ENCODE assay signal across 1 cellular context in the genomic region with DNA sequence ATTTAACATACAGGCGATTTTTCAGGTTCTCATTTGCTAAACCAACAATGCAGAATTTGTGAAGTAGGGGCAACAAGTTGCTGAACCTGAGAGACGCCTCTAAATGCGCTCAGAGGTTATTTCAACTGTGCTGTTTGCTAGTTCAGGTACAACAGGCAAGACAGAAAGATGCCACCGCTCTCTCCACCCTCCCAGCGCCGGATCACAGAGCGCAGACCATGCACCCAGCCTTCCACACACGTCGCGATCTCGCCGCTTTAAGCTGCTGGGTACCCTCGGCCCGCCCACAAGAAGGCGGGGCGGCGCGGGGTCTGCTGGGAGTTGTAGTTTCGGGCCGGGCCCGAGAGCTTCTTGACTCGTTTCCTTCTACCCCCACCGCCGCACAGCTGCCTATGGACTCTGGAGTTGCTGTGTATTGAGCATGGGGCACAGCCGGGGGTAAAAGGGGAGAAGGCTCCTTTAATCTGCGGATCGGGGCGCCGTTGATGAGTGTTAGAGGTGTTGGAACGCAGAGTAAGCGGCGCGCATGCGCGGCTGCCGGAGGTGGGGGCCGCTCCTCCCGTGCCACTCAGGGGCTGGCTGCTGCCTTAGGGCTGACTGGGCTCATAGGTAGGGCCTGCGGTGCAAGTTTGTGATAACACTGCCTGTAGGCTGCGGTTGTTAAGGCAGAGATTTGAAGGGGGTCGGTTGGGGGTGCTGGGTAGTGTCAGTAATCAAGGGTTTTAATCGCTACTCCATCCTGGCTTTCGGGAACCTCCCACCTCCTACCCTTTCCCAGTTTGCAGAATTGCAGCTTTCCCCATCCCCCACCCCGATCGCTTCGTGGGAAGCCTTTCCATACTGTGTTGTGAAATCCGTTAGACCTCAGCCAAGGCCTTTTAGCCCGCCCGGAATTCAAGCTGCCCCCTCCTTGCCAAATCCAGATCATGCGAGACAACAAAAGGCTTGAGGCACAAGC.
A peak's percentile ranks its signal among the peaks of the same experiment; 100 is the strongest.
TF ChIP-seq lines count a peak whose summit lies in the region.

No MANE protein-coding gene starts in this region.

TF ChIP-seq in K562, 482 proteins besides CTCF, POLR2A, EP300 and RAD21 (continued from another document and continues in another):
- TF ChIP-seq, protein P1, sequence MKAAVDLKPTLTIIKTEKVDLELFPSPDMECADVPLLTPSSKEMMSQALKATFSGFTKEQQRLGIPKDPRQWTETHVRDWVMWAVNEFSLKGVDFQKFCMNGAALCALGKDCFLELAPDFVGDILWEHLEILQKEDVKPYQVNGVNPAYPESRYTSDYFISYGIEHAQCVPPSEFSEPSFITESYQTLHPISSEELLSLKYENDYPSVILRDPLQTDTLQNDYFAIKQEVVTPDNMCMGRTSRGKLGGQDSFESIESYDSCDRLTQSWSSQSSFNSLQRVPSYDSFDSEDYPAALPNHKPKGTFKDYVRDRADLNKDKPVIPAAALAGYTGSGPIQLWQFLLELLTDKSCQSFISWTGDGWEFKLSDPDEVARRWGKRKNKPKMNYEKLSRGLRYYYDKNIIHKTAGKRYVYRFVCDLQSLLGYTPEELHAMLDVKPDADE (conservative IDR thresholded peaks at IDR 0.05; ENCODE audit: control insufficient read depth, low read depth, low read length): peak; percentile 87; the same call in 1 of the 2 replicates
- TF ChIP-seq NR4A1 (CRISPR knock-in tag; IDR thresholded peaks at IDR 0.05) (no peak), NR4A1 (tag; IDR thresholded peaks at IDR 0.05) (no peak), YY1 (IDR thresholded peaks at IDR 0.05; ENCODE audit: borderline replicate concordance in 1 of 3, control insufficient read depth in 1 of 3, extremely low read depth in 1 of 3, insufficient read depth in 3 of 3, insufficient read length in 1 of 3, insufficient replicate concordance in 2 of 3, low read depth in 1 of 3, low read length in 2 of 3) (peak in 1 of 3 experiments; percentile 44), ATF1 (CRISPR knock-in tag; IDR thresholded peaks at IDR 0.05) (no peak), ATF1 (tag; IDR thresholded peaks at IDR 0.05) (peak; percentile 31; the same call in 1 of the 2 replicates), SREBF1 (IDR thresholded peaks at IDR 0.05; ENCODE audit: borderline replicate concordance, low read depth, low read length) (peak; percentile 44; the same call in 1 of the 2 replicates), NEUROD1 (IDR thresholded peaks at IDR 0.05; ENCODE audit: borderline replicate concordance, low read depth, low read length, partially characterized antibody) (peak; percentile 56), ZFP1 (CRISPR knock-in tag; IDR thresholded peaks at IDR 0.05) (no peak), PHF21A (IDR thresholded peaks at IDR 0.05; ENCODE audit: borderline replicate concordance, low read depth) (no peak), NRF1 (conservative IDR thresholded peaks at IDR 0.05 in 1 of 2, IDR thresholded peaks at IDR 0.05 in 1 of 2) (peak; percentile 97), MXI1 (IDR thresholded peaks at IDR 0.05; ENCODE audit: low read depth, low read length) (no peak), MEIS2 (IDR thresholded peaks at IDR 0.05; ENCODE audit: partially characterized antibody) (peak; percentile 74), ETV1 (tag; conservative IDR thresholded peaks at IDR 0.05; ENCODE audit: low read depth) (0 out of 2 replicates have a peak, but pooled peaks have one; percentile 30), BHLHE40 (IDR thresholded peaks at IDR 0.05; ENCODE audit: low read length) (peak; percentile 44; the same call in 1 of the 2 replicates), SLC30A9 (CRISPR knock-in tag; IDR thresholded peaks at IDR 0.05) (no peak), PHB2 (IDR thresholded peaks at IDR 0.05; ENCODE audit: low read depth) (no peak), MBD2 (IDR thresholded peaks at IDR 0.05; ENCODE audit: borderline replicate concordance, low read depth) (peak; percentile 65), EGR1 (conservative IDR thresholded peaks at IDR 0.05) (peak; percentile 17), CXXC5 (CRISPR knock-in tag; IDR thresholded peaks at IDR 0.05) (peak; percentile 40; the same call in 1 of the 2 replicates), PHF8 (IDR thresholded peaks at IDR 0.05; ENCODE audit: borderline replicate concordance, low read length) (0 out of 2 replicates have a peak, but pooled peaks have one; percentile 17), ATF7 (IDR thresholded peaks at IDR 0.05) (0 out of 2 replicates have a peak, but pooled peaks have one; percentile 15), HCFC1 (IDR thresholded peaks at IDR 0.05; ENCODE audit: low read depth, low read length) (peak; percentile 93), L3MBTL2 (IDR thresholded peaks at IDR 0.05) (peak; percentile 60; the same call in 1 of the 2 replicates), RFX7 (CRISPR knock-in tag; IDR thresholded peaks at IDR 0.05) (no peak), CEBPB (tag; IDR thresholded peaks at IDR 0.05) (0 out of 2 replicates have a peak, but pooled peaks have one; percentile 31), RNF2 (IDR thresholded peaks at IDR 0.05) (0 out of 2 replicates have a peak, but pooled peaks have one; percentile 28)
- TF ChIP-seq, protein P2, sequence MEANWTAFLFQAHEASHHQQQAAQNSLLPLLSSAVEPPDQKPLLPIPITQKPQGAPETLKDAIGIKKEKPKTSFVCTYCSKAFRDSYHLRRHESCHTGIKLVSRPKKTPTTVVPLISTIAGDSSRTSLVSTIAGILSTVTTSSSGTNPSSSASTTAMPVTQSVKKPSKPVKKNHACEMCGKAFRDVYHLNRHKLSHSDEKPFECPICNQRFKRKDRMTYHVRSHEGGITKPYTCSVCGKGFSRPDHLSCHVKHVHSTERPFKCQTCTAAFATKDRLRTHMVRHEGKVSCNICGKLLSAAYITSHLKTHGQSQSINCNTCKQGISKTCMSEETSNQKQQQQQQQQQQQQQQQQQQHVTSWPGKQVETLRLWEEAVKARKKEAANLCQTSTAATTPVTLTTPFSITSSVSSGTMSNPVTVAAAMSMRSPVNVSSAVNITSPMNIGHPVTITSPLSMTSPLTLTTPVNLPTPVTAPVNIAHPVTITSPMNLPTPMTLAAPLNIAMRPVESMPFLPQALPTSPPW (CRISPR knock-in tag; IDR thresholded peaks at IDR 0.05): peak; percentile 57
- TF ChIP-seq, protein P3, sequence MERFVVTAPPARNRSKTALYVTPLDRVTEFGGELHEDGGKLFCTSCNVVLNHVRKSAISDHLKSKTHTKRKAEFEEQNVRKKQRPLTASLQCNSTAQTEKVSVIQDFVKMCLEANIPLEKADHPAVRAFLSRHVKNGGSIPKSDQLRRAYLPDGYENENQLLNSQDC (CRISPR knock-in tag; IDR thresholded peaks at IDR 0.05): no peak
- TF ChIP-seq, protein P4, sequence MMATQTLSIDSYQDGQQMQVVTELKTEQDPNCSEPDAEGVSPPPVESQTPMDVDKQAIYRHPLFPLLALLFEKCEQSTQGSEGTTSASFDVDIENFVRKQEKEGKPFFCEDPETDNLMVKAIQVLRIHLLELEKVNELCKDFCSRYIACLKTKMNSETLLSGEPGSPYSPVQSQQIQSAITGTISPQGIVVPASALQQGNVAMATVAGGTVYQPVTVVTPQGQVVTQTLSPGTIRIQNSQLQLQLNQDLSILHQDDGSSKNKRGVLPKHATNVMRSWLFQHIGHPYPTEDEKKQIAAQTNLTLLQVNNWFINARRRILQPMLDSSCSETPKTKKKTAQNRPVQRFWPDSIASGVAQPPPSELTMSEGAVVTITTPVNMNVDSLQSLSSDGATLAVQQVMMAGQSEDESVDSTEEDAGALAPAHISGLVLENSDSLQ (IDR thresholded peaks at IDR 0.05): peak; percentile 81
- TF ChIP-seq, protein P5, sequence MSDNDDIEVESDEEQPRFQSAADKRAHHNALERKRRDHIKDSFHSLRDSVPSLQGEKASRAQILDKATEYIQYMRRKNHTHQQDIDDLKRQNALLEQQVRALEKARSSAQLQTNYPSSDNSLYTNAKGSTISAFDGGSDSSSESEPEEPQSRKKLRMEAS (CRISPR knock-in tag; IDR thresholded peaks at IDR 0.05): peak; percentile 53; the same call in 1 of the 2 replicates
- TF ChIP-seq, protein P6, sequence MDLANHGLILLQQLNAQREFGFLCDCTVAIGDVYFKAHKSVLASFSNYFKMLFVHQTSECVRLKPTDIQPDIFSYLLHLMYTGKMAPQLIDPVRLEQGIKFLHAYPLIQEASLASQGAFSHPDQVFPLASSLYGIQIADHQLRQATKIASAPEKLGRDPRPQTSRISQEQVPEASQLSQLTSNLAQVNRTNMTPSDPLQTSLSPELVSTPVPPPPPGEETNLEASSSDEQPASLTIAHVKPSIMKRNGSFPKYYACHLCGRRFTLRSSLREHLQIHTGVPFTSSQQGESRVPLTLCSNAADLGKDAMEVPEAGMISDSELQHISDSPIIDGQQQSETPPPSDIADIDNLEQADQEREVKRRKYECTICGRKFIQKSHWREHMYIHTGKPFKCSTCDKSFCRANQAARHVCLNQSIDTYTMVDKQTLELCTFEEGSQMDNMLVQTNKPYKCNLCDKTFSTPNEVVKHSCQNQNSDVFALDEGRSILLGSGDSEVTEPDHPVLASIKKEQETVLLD (IDR thresholded peaks at IDR 0.05): peak; percentile 91
- TF ChIP-seq, protein P7, sequence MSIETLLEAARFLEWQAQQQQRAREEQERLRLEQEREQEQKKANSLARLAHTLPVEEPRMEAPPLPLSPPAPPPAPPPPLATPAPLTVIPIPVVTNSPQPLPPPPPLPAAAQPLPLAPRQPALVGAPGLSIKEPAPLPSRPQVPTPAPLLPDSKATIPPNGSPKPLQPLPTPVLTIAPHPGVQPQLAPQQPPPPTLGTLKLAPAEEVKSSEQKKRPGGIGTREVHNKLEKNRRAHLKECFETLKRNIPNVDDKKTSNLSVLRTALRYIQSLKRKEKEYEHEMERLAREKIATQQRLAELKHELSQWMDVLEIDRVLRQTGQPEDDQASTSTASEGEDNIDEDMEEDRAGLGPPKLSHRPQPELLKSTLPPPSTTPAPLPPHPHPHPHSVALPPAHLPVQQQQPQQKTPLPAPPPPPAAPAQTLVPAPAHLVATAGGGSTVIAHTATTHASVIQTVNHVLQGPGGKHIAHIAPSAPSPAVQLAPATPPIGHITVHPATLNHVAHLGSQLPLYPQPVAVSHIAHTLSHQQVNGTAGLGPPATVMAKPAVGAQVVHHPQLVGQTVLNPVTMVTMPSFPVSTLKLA (conservative IDR thresholded peaks at IDR 0.05): peak in 1 of 2 experiments; percentile 61; a peak in 1 of 4 replicates
- TF ChIP-seq, protein P8, sequence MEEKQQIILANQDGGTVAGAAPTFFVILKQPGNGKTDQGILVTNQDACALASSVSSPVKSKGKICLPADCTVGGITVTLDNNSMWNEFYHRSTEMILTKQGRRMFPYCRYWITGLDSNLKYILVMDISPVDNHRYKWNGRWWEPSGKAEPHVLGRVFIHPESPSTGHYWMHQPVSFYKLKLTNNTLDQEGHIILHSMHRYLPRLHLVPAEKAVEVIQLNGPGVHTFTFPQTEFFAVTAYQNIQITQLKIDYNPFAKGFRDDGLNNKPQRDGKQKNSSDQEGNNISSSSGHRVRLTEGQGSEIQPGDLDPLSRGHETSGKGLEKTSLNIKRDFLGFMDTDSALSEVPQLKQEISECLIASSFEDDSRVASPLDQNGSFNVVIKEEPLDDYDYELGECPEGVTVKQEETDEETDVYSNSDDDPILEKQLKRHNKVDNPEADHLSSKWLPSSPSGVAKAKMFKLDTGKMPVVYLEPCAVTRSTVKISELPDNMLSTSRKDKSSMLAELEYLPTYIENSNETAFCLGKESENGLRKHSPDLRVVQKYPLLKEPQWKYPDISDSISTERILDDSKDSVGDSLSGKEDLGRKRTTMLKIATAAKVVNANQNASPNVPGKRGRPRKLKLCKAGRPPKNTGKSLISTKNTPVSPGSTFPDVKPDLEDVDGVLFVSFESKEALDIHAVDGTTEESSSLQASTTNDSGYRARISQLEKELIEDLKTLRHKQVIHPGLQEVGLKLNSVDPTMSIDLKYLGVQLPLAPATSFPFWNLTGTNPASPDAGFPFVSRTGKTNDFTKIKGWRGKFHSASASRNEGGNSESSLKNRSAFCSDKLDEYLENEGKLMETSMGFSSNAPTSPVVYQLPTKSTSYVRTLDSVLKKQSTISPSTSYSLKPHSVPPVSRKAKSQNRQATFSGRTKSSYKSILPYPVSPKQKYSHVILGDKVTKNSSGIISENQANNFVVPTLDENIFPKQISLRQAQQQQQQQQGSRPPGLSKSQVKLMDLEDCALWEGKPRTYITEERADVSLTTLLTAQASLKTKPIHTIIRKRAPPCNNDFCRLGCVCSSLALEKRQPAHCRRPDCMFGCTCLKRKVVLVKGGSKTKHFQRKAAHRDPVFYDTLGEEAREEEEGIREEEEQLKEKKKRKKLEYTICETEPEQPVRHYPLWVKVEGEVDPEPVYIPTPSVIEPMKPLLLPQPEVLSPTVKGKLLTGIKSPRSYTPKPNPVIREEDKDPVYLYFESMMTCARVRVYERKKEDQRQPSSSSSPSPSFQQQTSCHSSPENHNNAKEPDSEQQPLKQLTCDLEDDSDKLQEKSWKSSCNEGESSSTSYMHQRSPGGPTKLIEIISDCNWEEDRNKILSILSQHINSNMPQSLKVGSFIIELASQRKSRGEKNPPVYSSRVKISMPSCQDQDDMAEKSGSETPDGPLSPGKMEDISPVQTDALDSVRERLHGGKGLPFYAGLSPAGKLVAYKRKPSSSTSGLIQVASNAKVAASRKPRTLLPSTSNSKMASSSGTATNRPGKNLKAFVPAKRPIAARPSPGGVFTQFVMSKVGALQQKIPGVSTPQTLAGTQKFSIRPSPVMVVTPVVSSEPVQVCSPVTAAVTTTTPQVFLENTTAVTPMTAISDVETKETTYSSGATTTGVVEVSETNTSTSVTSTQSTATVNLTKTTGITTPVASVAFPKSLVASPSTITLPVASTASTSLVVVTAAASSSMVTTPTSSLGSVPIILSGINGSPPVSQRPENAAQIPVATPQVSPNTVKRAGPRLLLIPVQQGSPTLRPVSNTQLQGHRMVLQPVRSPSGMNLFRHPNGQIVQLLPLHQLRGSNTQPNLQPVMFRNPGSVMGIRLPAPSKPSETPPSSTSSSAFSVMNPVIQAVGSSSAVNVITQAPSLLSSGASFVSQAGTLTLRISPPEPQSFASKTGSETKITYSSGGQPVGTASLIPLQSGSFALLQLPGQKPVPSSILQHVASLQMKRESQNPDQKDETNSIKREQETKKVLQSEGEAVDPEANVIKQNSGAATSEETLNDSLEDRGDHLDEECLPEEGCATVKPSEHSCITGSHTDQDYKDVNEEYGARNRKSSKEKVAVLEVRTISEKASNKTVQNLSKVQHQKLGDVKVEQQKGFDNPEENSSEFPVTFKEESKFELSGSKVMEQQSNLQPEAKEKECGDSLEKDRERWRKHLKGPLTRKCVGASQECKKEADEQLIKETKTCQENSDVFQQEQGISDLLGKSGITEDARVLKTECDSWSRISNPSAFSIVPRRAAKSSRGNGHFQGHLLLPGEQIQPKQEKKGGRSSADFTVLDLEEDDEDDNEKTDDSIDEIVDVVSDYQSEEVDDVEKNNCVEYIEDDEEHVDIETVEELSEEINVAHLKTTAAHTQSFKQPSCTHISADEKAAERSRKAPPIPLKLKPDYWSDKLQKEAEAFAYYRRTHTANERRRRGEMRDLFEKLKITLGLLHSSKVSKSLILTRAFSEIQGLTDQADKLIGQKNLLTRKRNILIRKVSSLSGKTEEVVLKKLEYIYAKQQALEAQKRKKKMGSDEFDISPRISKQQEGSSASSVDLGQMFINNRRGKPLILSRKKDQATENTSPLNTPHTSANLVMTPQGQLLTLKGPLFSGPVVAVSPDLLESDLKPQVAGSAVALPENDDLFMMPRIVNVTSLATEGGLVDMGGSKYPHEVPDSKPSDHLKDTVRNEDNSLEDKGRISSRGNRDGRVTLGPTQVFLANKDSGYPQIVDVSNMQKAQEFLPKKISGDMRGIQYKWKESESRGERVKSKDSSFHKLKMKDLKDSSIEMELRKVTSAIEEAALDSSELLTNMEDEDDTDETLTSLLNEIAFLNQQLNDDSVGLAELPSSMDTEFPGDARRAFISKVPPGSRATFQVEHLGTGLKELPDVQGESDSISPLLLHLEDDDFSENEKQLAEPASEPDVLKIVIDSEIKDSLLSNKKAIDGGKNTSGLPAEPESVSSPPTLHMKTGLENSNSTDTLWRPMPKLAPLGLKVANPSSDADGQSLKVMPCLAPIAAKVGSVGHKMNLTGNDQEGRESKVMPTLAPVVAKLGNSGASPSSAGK (IDR thresholded peaks at IDR 0.05): peak; percentile 50; the same call in 1 of the 2 replicates
